Comparison of ENCODE assay signal across 33 cellular contexts in the genomic region with DNA sequence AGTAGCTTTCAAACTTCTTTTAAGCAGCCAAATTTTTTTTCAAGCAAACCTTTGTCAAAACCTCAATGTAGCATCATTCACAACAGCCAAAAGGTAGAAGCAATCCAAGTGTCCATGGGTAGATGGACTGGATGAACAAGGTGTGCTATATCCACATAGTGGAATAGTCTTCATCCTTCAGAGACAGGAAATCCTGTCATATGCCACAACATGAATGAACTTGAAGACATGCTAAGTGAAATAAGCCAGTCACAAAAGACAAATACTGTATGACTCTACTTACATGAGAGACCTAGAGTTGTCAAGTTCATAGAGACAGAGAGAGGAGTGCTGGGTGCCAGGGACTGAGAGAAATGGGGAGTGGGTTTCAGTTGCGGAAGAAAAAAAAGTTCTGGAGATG.
"Had no signal": no experiment of that assay in that cellular context is flagged by ENCODE, and none has a peak within 500 bp of the region (broad histone marks: within the 10 kb centered on the region; RNA-seq: fewer than 3 reads in every experiment).

No MANE protein-coding gene starts in this region.

- H3K27ac Mint-ChIP-seq: activated CD4-positive, alpha-beta memory T cell treated with anti-CD3 and anti-CD28 coated beads, Interleukin-2, amount 10 ng/mL, durations not matched to agents 7 days and 5 days; activated CD8-positive, alpha-beta memory T cell treated with anti-CD3 and anti-CD28 coated beads, Interleukin-2, amount 10 ng/mL, durations not matched to agents 7 days and 5 days; activated naive CD4-positive, alpha-beta T cell treated with anti-CD3 and anti-CD28 coated beads for 36 hours; activated naive CD4-positive, alpha-beta T cell treated with anti-CD3 and anti-CD28 coated beads, Interleukin-2, amount 50 U/mL, for 72 hours had no signal

- ATAC-seq: activated CD8-positive, alpha-beta memory T cell treated with anti-CD3 and anti-CD28 coated beads, Interleukin-2, amount 10 ng/mL, durations not matched to agents 7 days and 5 days; activated naive CD4-positive, alpha-beta T cell treated with anti-CD3 and anti-CD28 coated beads, Interleukin-2, amount 50 U/mL, for 72 hours; body of pancreas; K562 had no signal

- H3K27me3 ChIP-seq: adrenal gland, body of pancreas, MG63 had no signal

- H3K4me2 ChIP-seq: PC-9 had no signal

- H3K9me3 Mint-ChIP-seq: activated CD4-positive, alpha-beta memory T cell treated with anti-CD3 and anti-CD28 coated beads, Interleukin-2, amount 10 ng/mL, durations not matched to agents 7 days and 5 days; activated naive CD4-positive, alpha-beta T cell treated with anti-CD3 and anti-CD28 coated beads for 36 hours; activated naive CD4-positive, alpha-beta T cell treated with anti-CD3 and anti-CD28 coated beads, Interleukin-2, amount 50 U/mL, for 72 hours had no signal

- H3K36me3 ChIP-seq: adrenal gland, cardiac muscle cell, MG63, WERI-Rb-1 had no signal

- FAIRE-seq: astrocyte, K562, RCC 7860 had no signal

- H3K27ac ChIP-seq: adrenal gland, body of pancreas, cardiac muscle cell, PC-9, WERI-Rb-1 had no signal

- DNase-seq: activated CD4-positive, alpha-beta memory T cell treated with anti-CD3 and anti-CD28 coated beads, Interleukin-2, amount 10 ng/mL, durations not matched to agents 7 days and 5 days; activated CD4-positive, alpha-beta T cell treated with anti-CD3 and anti-CD28 coated beads for 1 hour; activated CD4-positive, alpha-beta T cell treated with anti-CD3 and anti-CD28 coated beads for 48 hours; activated CD4-positive, CD25-positive, alpha-beta regulatory T cell; activated CD8-positive, alpha-beta memory T cell treated with anti-CD3 and anti-CD28 coated beads for 24 hours; activated CD8-positive, alpha-beta memory T cell treated with anti-CD3 and anti-CD28 coated beads, Interleukin-2, amount 10 ng/mL, durations not matched to agents 7 days and 5 days; activated CD8-positive, alpha-beta memory T cell treated with anti-CD3 and anti-CD28 coated beads, Interleukin-2, amount 50 U/mL, for 48 hours; activated gamma-delta T cell; activated naive CD4-positive, alpha-beta T cell treated with anti-CD3 and anti-CD28 coated beads for 36 hours; activated T-cell treated with anti-CD3 and anti-CD28 coated beads, Interleukin-2, amount 50 U/mL, for 48 hours; adrenal gland; body of pancreas; IMR-90; MG63; NCI-H1092; NCI-H1436 treated with DMSO at 0.1 percent for 48 hours; NCI-H1694 treated with DMSO at 0.1 percent for 48 hours; NCI-H2029; NCI-H510A; NCI-H526; NCI-H748 treated with DMSO at 0.1 percent for 48 hours; PC-9; Right ventricle myocardium superior; SW 1271; T-helper 1 cell; T-helper 2 cell; T-helper 9 cell; WERI-Rb-1 had no signal

- H3K4me3 Mint-ChIP-seq: activated CD4-positive, alpha-beta memory T cell treated with anti-CD3 and anti-CD28 coated beads, Interleukin-2, amount 10 ng/mL, durations not matched to agents 7 days and 5 days; activated CD8-positive, alpha-beta memory T cell treated with anti-CD3 and anti-CD28 coated beads, Interleukin-2, amount 10 ng/mL, durations not matched to agents 7 days and 5 days; activated naive CD4-positive, alpha-beta T cell treated with anti-CD3 and anti-CD28 coated beads for 36 hours had no signal

- H3K4me3 ChIP-seq: adrenal gland, body of pancreas, cardiac muscle cell, K562, MG63, PC-9 had no signal

- H3K9me3 ChIP-seq: adrenal gland, body of pancreas, MG63 had no signal

- H3K4me1 ChIP-seq: body of pancreas had no signal

- H3K36me3 Mint-ChIP-seq: activated CD8-positive, alpha-beta memory T cell treated with anti-CD3 and anti-CD28 coated beads, Interleukin-2, amount 10 ng/mL, durations not matched to agents 7 days and 5 days; activated naive CD4-positive, alpha-beta T cell treated with anti-CD3 and anti-CD28 coated beads, Interleukin-2, amount 50 U/mL, for 72 hours had no signal

- H2AFZ ChIP-seq: PC-9 had no signal
